In genomic region chr2:224492531-224492930, GRCh38 we compare ENCODE assay signal across 25 cellular contexts.
DNase-seq lines count a peak whose midpoint lies in the region; ATAC-seq and TF ChIP-seq lines count a peak whose summit lies in the region.
"Had no signal": no experiment of that assay in that cellular context is flagged by ENCODE, and none has a peak within 500 bp of the region (broad histone marks: within the 10 kb centered on the region; RNA-seq: fewer than 3 reads in every experiment).

No MANE protein-coding gene starts in this region.

- peaks cover 6% of the 10 kb centered on the region for H3K9me3 Mint-ChIP-seq in CD8-positive, alpha-beta T cell
- H3K9me3 Mint-ChIP-seq in activated B cell treated with CpG ODN at 0.5 μM for 24 hours (peaks cover 12% of the 10 kb centered on the region), naive B cell (peaks cover 2 to 18% (median 11%) of the 10 kb centered on the region in 7 donors)

- H3K27me3 Mint-ChIP-seq in CD8-positive, alpha-beta T cell (ENCODE audit: low read depth): no peaks in the 10 kb centered on the region
- H3K27me3 Mint-ChIP-seq in activated B cell treated with CpG ODN at 0.5 μM for 24 hours: no peaks in the 10 kb centered on the region
- no peaks in the 10 kb centered on the region for H3K27me3 Mint-ChIP-seq in naive B cell
- H3K27me3 Mint-ChIP-seq: T-helper 17 cell had no signal

- CTCF ChIA-PET in CD8-positive, alpha-beta T cell (lab: Charles Lee): no interaction called here
- CTCF ChIA-PET in activated B cell treated with CpG ODN at 0.5 μM for 24 hours (lab: Charles Lee): no interaction called here

- no peak overlapping the region for H3K4me3 Mint-ChIP-seq in CD8-positive, alpha-beta T cell
- H3K4me3 Mint-ChIP-seq in activated B cell treated with CpG ODN at 0.5 μM for 24 hours (no peak overlapping the region), naive B cell (no peak overlapping the region)
- H3K4me3 Mint-ChIP-seq: T-helper 17 cell had no signal

- no peaks in the 10 kb centered on the region for H3K4me1 ChIP-seq in CD8-positive, alpha-beta T cell (ENCODE audit: insufficient read depth, low read length)

- POLR2A ChIA-PET in CD8-positive, alpha-beta T cell (lab: Charles Lee): no interaction called here
- POLR2A ChIA-PET in activated B cell treated with CpG ODN at 0.5 μM for 24 hours (lab: Charles Lee): no interaction called here

- no peak for TF ChIP-seq CTCF in CD8-positive, alpha-beta T cell (IDR thresholded peaks at IDR 0.05)
- no peak for TF ChIP-seq CTCF in HFF-Myc (IDR thresholded peaks at IDR 0.05; ENCODE audit: low read depth, low read length, missing control alignments)
- no peak for TF ChIP-seq CTCF in activated B cell treated with CpG ODN at 0.5 μM for 24 hours (IDR thresholded peaks at IDR 0.05)

- no peak for ATAC-seq in CD8-positive, alpha-beta T cell
- no peak for ATAC-seq in activated B cell treated with CpG ODN at 0.5 μM for 24 hours (ENCODE audit: low read depth)
- ATAC-seq in naive B cell (ENCODE audit: low read depth in 2 of 2): peak in 1 of 2 donors; percentile 34
- no peak for ATAC-seq in GM19023 (IDR thresholded peaks at IDR 0.05; ENCODE audit: unreplicated experiment)
- ATAC-seq: body of pancreas, GM12878, K562, T-helper 17 cell, upper lobe of right lung had no signal

- peaks cover 36% of the 10 kb centered on the region for H3K4me1 Mint-ChIP-seq in CD8-positive, alpha-beta T cell (ENCODE audit: low read depth)
- H3K4me1 Mint-ChIP-seq in activated B cell treated with CpG ODN at 0.5 μM for 24 hours (peaks cover 45% of the 10 kb centered on the region), naive B cell (peaks cover 38% of the 10 kb centered on the region in 3 donors)

- H3K4me3 ChIP-seq in CD8-positive, alpha-beta T cell (ENCODE audit: low read depth, low read length): no peak overlapping the region
- no peak overlapping the region for H3K4me3 ChIP-seq in HFF-Myc (replicated peaks; ENCODE audit: low read depth, low read length)
- H3K4me3 ChIP-seq: adrenal gland, body of pancreas, GM12878, GM23248, K562, ovary, spleen, upper lobe of right lung had no signal

- no peaks in the 10 kb centered on the region for H3K9me3 ChIP-seq in CD8-positive, alpha-beta T cell (ENCODE audit: low read length)
- H3K9me3 ChIP-seq: adrenal gland, body of pancreas, ovary, upper lobe of right lung had no signal

- DNase-seq in CD8-positive, alpha-beta T cell: no peak
- peak; percentile 2 for DNase-seq in HFF-Myc (ENCODE audit: extremely low read depth, low read depth)
- DNase-seq in activated B cell treated with CpG ODN at 0.5 μM for 24 hours: no peak
- no peak for DNase-seq in naive B cell
- no peak for DNase-seq in NCI-H1105 (lab: John Stamatoyannopoulos, UW)
- no peak for DNase-seq in stimulated activated naive CD4-positive, alpha-beta T cell (lab: John Stamatoyannopoulos, UW)
- DNase-seq: activated CD4-positive, alpha-beta T cell treated with anti-CD3 and anti-CD28 coated beads for 48 hours; activated CD8-positive, alpha-beta memory T cell treated with anti-CD3 and anti-CD28 coated beads for 24 hours; activated T-cell treated with anti-CD3 and anti-CD28 coated beads, Interleukin-2, amount 50 U/mL, for 1 hour; adrenal gland; body of pancreas; DMS 273 treated with DMSO at 0.1 percent for 48 hours; EL; GM23248; islet precursor cell; NCI-H146; NCI-H446 treated with DMSO at 0.1 percent for 48 hours; ovary; spleen; T-helper 17 cell; upper lobe of right lung had no signal

- H3K27me3 ChIP-seq in CD8-positive, alpha-beta T cell (ENCODE audit: insufficient read depth, low read length): no peaks in the 10 kb centered on the region
- H3K27me3 ChIP-seq: adrenal gland, body of pancreas, ovary, spleen, upper lobe of right lung had no signal

- H3K27ac Mint-ChIP-seq in CD8-positive, alpha-beta T cell: peak overlapping the region; percentile 15
- peak overlapping the region; percentile 46 for H3K27ac Mint-ChIP-seq in activated B cell treated with CpG ODN at 0.5 μM for 24 hours
- H3K27ac Mint-ChIP-seq in naive B cell: peak overlapping the region in 4 of 6 donors; percentile 12 to 93 (median 66)

- intact Hi-C loops in CD8-positive, alpha-beta T cell (cut with DNase I, micrococcal nuclease): loop anchor here (10.0 kb wide), 2 partner anchors 152 to 302 kb away; no protein-coding TSS in a partner anchor
- intact Hi-C loops in activated B cell treated with CpG ODN at 0.5 μM for 24 hours (cut with micrococcal nuclease): loop anchor here (2.0 to 5.0 kb wide), 3 partner anchors 14 to 155 kb away; no protein-coding TSS in a partner anchor

- no peak overlapping the region for H3K27ac ChIP-seq in CD8-positive, alpha-beta T cell (ENCODE audit: low read depth, low read length)
- H3K27ac ChIP-seq: adrenal gland, body of pancreas, C4-2B, GM23248, ovary, spleen, upper lobe of right lung had no signal

- peaks cover 4% of the 10 kb centered on the region for H3K36me3 ChIP-seq in CD8-positive, alpha-beta T cell (ENCODE audit: insufficient read depth, low read length)
- H3K36me3 ChIP-seq: ovary had no signal

- H3K36me3 Mint-ChIP-seq in CD8-positive, alpha-beta T cell: peaks cover 78% of the 10 kb centered on the region
- H3K36me3 Mint-ChIP-seq in activated B cell treated with CpG ODN at 0.5 μM for 24 hours (ENCODE audit: low read depth) (peaks cover 78% of the 10 kb centered on the region), naive B cell (peaks cover 32 to 49% of the 10 kb centered on the region in 2 donors)

Comparison
In these comparisons a context has a peak if more than half of its experiments do, and no peak if none do; other contexts are left out.
1. H3K27ac Mint-ChIP-seq: peak in every context shown above with its lines; median percentile 66 in naive B cell; 46 in activated B cell treated with CpG ODN at 0.5 μM for 24 hours; 15 in CD8-positive, alpha-beta T cell.